In the genomic region with DNA sequence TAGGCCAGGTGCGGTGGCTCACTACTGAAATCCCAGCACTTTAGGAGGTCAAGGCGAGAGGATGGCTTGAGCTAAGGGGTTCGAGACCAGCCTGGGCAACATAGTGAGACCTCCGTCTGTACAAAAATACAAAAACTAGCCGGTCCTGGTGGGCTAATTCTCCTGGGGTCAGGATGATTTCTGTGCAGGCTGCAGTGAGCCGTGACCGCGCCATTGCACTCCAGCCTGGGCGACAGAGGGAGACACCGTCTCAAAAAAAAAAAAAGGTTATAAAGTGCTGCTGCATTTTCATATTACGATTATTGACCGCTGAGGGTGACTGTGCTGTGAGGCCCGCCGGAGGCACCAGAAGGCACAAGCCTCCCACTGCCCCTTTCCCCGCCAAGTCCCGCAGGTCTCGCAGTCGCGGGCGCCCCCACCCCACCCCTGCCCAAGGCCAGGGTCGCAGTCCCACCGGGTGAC, we compare ENCODE assay signal across 8 cellular contexts. TPM values are rescaled to one million over a fixed set of nuclear protein-coding genes. Genes with fewer than 3 reads are reported as not detected.
DNase-seq lines count a peak whose midpoint lies in the region; ATAC-seq and TF ChIP-seq lines count a peak whose summit lies in the region.

No MANE protein-coding gene starts in this region.

- H3K27ac Mint-ChIP-seq in stimulated activated memory B cell treated with anti-CD40 and anti-IgM and Interleukin-4, amounts not matched to agents 10 μg/mL and 1 μg/mL and 100 μg/mL, for 72 hours, result peak overlapping the region; percentile 59

- no peaks in the 10 kb centered on the region for H3K27me3 ChIP-seq in GM23248 (replicated peaks; ENCODE audit: insufficient read depth)
- no peaks in the 10 kb centered on the region for H3K27me3 ChIP-seq in SU-DHL-6 (ENCODE audit: low read length)
- H3K27me3 ChIP-seq in right atrium auricular region, result no peaks in the 10 kb centered on the region

- no peaks in the 10 kb centered on the region for H3K9me3 ChIP-seq in GM23248 (ENCODE audit: low read depth)
- H3K9me3 ChIP-seq in SU-DHL-6 (ENCODE audit: insufficient read depth, low read length), result no peaks in the 10 kb centered on the region
- no peaks in the 10 kb centered on the region for H3K9me3 ChIP-seq in right atrium auricular region

- TF ChIP-seq CTCF in SU-DHL-6 (IDR thresholded peaks at IDR 0.05; ENCODE audit: insufficient read depth, low read length, poor library complexity, severe bottlenecking) (no peak), right atrium auricular region (IDR thresholded peaks at IDR 0.05) (peak in 1 of 2 donors; percentile 59)

- H3K4me2 ChIP-seq in GM23248 (ENCODE audit: unreplicated experiment), result peak overlapping the region; percentile 79
- H3K4me2 ChIP-seq in SU-DHL-6 (ENCODE audit: low read depth, low read length, poor library complexity, severe bottlenecking), result peak overlapping the region; percentile 62

- H3K27me3 Mint-ChIP-seq in stimulated activated memory B cell treated with anti-CD40 and anti-IgM and Interleukin-4, amounts not matched to agents 10 μg/mL and 1 μg/mL and 100 μg/mL, for 72 hours, result no peaks in the 10 kb centered on the region

- H3K36me3 ChIP-seq in GM23248 (ENCODE audit: low read depth) (no peaks in the 10 kb centered on the region), SU-DHL-6 (ENCODE audit: low read length) (no peaks in the 10 kb centered on the region), right atrium auricular region (peaks cover 4% of the 10 kb centered on the region)

- in situ Hi-C loops in GM23248 (cut with MboI), result no loop called here

- H3K4me1 ChIP-seq in GM23248 (ENCODE audit: insufficient read depth) (peaks cover 45% of the 10 kb centered on the region), right atrium auricular region (peaks cover 0 to 76% of the 10 kb centered on the region in 2 donors)

- H3K9me3 Mint-ChIP-seq in stimulated activated memory B cell treated with anti-CD40 and anti-IgM and Interleukin-4, amounts not matched to agents 10 μg/mL and 1 μg/mL and 100 μg/mL, for 72 hours, result no peaks in the 10 kb centered on the region

- H3F3A ChIP-seq in GM23248 (ENCODE audit: insufficient read depth) (peaks cover 41% of the 10 kb centered on the region), SU-DHL-6 (ENCODE audit: insufficient read depth) (no peaks in the 10 kb centered on the region)

- no peak for ATAC-seq in stimulated activated memory B cell treated with anti-CD40 and anti-IgM and Interleukin-4, amounts not matched to agents 10 μg/mL and 1 μg/mL and 100 μg/mL, for 72 hours
- ATAC-seq in HG03520 (IDR thresholded peaks at IDR 0.05; ENCODE audit: unreplicated experiment), result no peak
- no peak for ATAC-seq in HG02885 (IDR thresholded peaks at IDR 0.05; ENCODE audit: poor library complexity, unreplicated experiment)

- peaks cover 44% of the 10 kb centered on the region for H3K4me1 Mint-ChIP-seq in stimulated activated memory B cell treated with anti-CD40 and anti-IgM and Interleukin-4, amounts not matched to agents 10 μg/mL and 1 μg/mL and 100 μg/mL, for 72 hours

- H2AFZ ChIP-seq in GM23248 (peak overlapping the region; percentile 51), SU-DHL-6 (ENCODE audit: low read depth, low read length, severe bottlenecking) (peak overlapping the region; percentile 78)

- peaks cover 4% of the 10 kb centered on the region for H3K36me3 Mint-ChIP-seq in stimulated activated memory B cell treated with anti-CD40 and anti-IgM and Interleukin-4, amounts not matched to agents 10 μg/mL and 1 μg/mL and 100 μg/mL, for 72 hours

- H4K20me1 ChIP-seq in GM23248 (ENCODE audit: insufficient read depth) (no peaks in the 10 kb centered on the region), SU-DHL-6 (ENCODE audit: low read depth, low read length) (no peaks in the 10 kb centered on the region)

- H3K79me2 ChIP-seq in GM23248 (ENCODE audit: insufficient read depth) (peaks cover 24% of the 10 kb centered on the region), SU-DHL-6 (ENCODE audit: insufficient read depth, low read length) (no peaks in the 10 kb centered on the region)

- DNase-seq in GM23248 (no peak), right atrium auricular region (ENCODE audit: low spot score) (no peak), NCI-H146 (lab: John Stamatoyannopoulos, UW) (no peak), NCI-H1048 (lab: John Stamatoyannopoulos, UW) (no peak)

- H3K9me2 ChIP-seq in GM23248 (ENCODE audit: insufficient read depth) (no peaks in the 10 kb centered on the region), SU-DHL-6 (replicated peaks; ENCODE audit: insufficient read depth, low read length) (no peaks in the 10 kb centered on the region)

- H3K27ac ChIP-seq in GM23248 (peak overlapping the region; percentile 98; the same call in 1 of the 2 replicates), SU-DHL-6 (ENCODE audit: low read depth, low read length) (no peak overlapping the region), right atrium auricular region (peak overlapping the region; percentile 94 to 96)

- H3K9ac ChIP-seq in GM23248 (peak overlapping the region; percentile 81), SU-DHL-6 (ENCODE audit: low read length) (peak overlapping the region; percentile 67)

- H3K4me3 ChIP-seq in GM23248 (peak overlapping the region; percentile 81), SU-DHL-6 (ENCODE audit: insufficient read depth, low read length, poor library complexity, severe bottlenecking) (peak overlapping the region; percentile 86), right atrium auricular region (peak overlapping the region; percentile 87 to 89)

- 33 to 39% methylated on average over 19 of the region's 22 CpGs for WGBS in GM23248 (ENCODE audit: low coverage in 1 of 2, low lambda C conversion rate in 2 of 2, missing lambda C conversion rate in 2 of 2), 2 experiments

- peak overlapping the region; percentile 83 for H3K4me3 Mint-ChIP-seq in stimulated activated memory B cell treated with anti-CD40 and anti-IgM and Interleukin-4, amounts not matched to agents 10 μg/mL and 1 μg/mL and 100 μg/mL, for 72 hours

RNA-seq across cellular contexts. Expression of gene PLEKHF1, which starts 0.5 kb away (rescaled TPM):
- total RNA-seq in GM23248 (2014; rRNA removed; shearing (Covaris generic)), result 18.0 and 23.4 TPM in 2 replicates
- polyA plus RNA-seq in GM23248 (2016; fragmentation: Nextera tagmentation; extraction: Ambion mirVana), result 9.0 and 9.3 TPM in 2 replicates
- 10 to 100 TPM; 32.4 to 86.3 TPM for total RNA-seq in right atrium auricular region

RNA-seq across cellular contexts. Expression of gene C19orf12, which starts 50.3 kb away (rescaled TPM):
- total RNA-seq in GM23248 (2014; rRNA removed; shearing (Covaris generic)), result 45.7 and 46.8 TPM in 2 replicates
- 33.4 and 34.2 TPM in 2 replicates for polyA plus RNA-seq in GM23248 (2016; fragmentation: Nextera tagmentation; extraction: Ambion mirVana)
- 10 to 100 TPM; 47.9 to 61.4 TPM for total RNA-seq in right atrium auricular region

RNA-seq across cellular contexts. Expression of gene POP4, which starts 58.7 kb away (rescaled TPM):
- 62.5 and 65.8 TPM in 2 replicates for total RNA-seq in GM23248 (2014; rRNA removed; shearing (Covaris generic))
- polyA plus RNA-seq in GM23248 (2016; fragmentation: Nextera tagmentation; extraction: Ambion mirVana), result 132 and 139 TPM in 2 replicates
- total RNA-seq in right atrium auricular region, result 10 to 100 TPM; 36.3 to 40.8 TPM
